Comparison of ENCODE assay signal across 26 cellular contexts in the genomic region with DNA sequence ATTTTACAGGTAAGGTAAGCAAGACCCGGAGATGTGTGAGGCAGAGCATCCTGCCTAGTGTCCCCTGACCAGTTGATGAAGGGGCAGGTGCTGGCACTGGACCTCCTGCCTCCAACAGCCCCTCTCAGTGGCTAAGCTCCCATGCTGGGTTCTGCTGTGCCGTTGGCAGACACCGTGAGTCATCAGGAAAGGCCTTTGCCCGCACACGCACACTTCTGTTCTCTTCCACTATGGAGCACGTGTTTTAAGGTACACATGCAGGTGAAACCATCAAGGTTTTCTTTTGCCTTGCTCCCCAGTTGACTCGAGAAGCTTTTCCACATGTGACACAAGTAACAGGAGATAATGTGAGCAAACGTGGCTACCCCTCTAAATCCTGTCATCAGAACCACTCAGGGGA.
"Had no signal": no experiment of that assay in that cellular context is flagged by ENCODE, and none has a peak within 500 bp of the region (broad histone marks: within the 10 kb centered on the region; RNA-seq: fewer than 3 reads in every experiment).

No MANE protein-coding gene starts in this region.

- H3K9ac ChIP-seq: KMS-11 had no signal

- DNase-seq: activated CD4-positive, alpha-beta T cell treated with anti-CD3 and anti-CD28 coated beads for 48 hours; activated CD4-positive, alpha-beta T cell treated with anti-CD3 and anti-CD28 coated beads, Interleukin-2, amount 50 U/mL, for 48 hours; activated CD4-positive, CD25-positive, alpha-beta regulatory T cell treated with anti-CD3 and anti-CD28 coated beads, Interleukin-2, amount 50 U/mL, for 72 hours; activated CD8-positive, alpha-beta memory T cell treated with anti-CD3 and anti-CD28 coated beads, Interleukin-2, amount 10 ng/mL, durations not matched to agents 7 days and 5 days; activated effector memory CD4-positive, alpha-beta T cell treated with Interleukin-2 at 50 U/mL for 16 hours; activated naive CD4-positive, alpha-beta T cell treated with Interleukin-2 at 50 U/mL for 16 hours; activated naive CD8-positive, alpha-beta T cell treated with anti-CD3 and anti-CD28 coated beads, Interleukin-2, amount 50 U/mL, for 24 hours; activated T-cell treated with anti-CD3 and anti-CD28 coated beads, Interleukin-2, amount 50 U/mL, for 24 hours; amygdala; MG63; MV-4-11; NCI-H1092 treated with DMSO at 0.1 percent for 48 hours; NCI-H1436; NCI-H187; NCI-H2081; NCI-H510A treated with DMSO at 0.1 percent for 48 hours; NCI-H69; PC-3; SIG-M5; T-helper 17 cell; T-helper 9 cell had no signal

- H3K4me2 ChIP-seq: KMS-11 had no signal

- H3K4me1 Mint-ChIP-seq: activated CD8-positive, alpha-beta memory T cell treated with anti-CD3 and anti-CD28 coated beads, Interleukin-2, amount 10 ng/mL, durations not matched to agents 7 days and 5 days; activated naive CD8-positive, alpha-beta T cell treated with anti-CD3 and anti-CD28 coated beads, Interleukin-2, amount 50 U/mL, for 24 hours had no signal

- ATAC-seq: activated CD8-positive, alpha-beta memory T cell treated with anti-CD3 and anti-CD28 coated beads, Interleukin-2, amount 10 ng/mL, durations not matched to agents 7 days and 5 days; activated naive CD4-positive, alpha-beta T cell treated with anti-CD3 and anti-CD28 coated beads, Interleukin-2, amount 50 U/mL, for 72 hours; activated naive CD8-positive, alpha-beta T cell treated with anti-CD3 and anti-CD28 coated beads, Interleukin-2, amount 50 U/mL, for 24 hours; PC-3; T-helper 17 cell; WTC11 had no signal

- H3K4me3 ChIP-seq: MG63 had no signal

- H3K27ac Mint-ChIP-seq: activated CD8-positive, alpha-beta memory T cell treated with anti-CD3 and anti-CD28 coated beads, Interleukin-2, amount 10 ng/mL, durations not matched to agents 7 days and 5 days; activated naive CD4-positive, alpha-beta T cell treated with anti-CD3 and anti-CD28 coated beads, Interleukin-2, amount 50 U/mL, for 72 hours; activated naive CD8-positive, alpha-beta T cell treated with anti-CD3 and anti-CD28 coated beads, Interleukin-2, amount 50 U/mL, for 24 hours; activated T-cell treated with anti-CD3 and anti-CD28 coated beads, Interleukin-2, amount 50 U/mL, for 24 hours; activated T-helper 1 cell treated with anti-CD3 and anti-CD28 coated beads, Interleukin-12 subunit alpha, Interleukin-12 subunit beta, Interleukin-2, Interleukin-4 antibody, amounts not matched to agents 30 ng/mL and 10 ng/mL and 1 ng/mL, durations not matched to agents 14 hours and 24 hours and 36 hours; brain; T-helper 17 cell; WTC11 had no signal

- H3K27ac ChIP-seq: KMS-11 had no signal

- H3K4me3 Mint-ChIP-seq: activated CD8-positive, alpha-beta memory T cell treated with anti-CD3 and anti-CD28 coated beads, Interleukin-2, amount 10 ng/mL, durations not matched to agents 7 days and 5 days; activated naive CD8-positive, alpha-beta T cell treated with anti-CD3 and anti-CD28 coated beads, Interleukin-2, amount 50 U/mL, for 24 hours; activated T-cell treated with anti-CD3 and anti-CD28 coated beads, Interleukin-2, amount 50 U/mL, for 24 hours; activated T-helper 1 cell treated with anti-CD3 and anti-CD28 coated beads, Interleukin-12 subunit alpha, Interleukin-12 subunit beta, Interleukin-2, Interleukin-4 antibody, amounts not matched to agents 30 ng/mL and 10 ng/mL and 1 ng/mL, durations not matched to agents 14 hours and 24 hours and 36 hours; brain; T-helper 17 cell; WTC11 had no signal

- H3K36me3 Mint-ChIP-seq: activated CD8-positive, alpha-beta memory T cell treated with anti-CD3 and anti-CD28 coated beads, Interleukin-2, amount 10 ng/mL, durations not matched to agents 7 days and 5 days; activated naive CD4-positive, alpha-beta T cell treated with anti-CD3 and anti-CD28 coated beads, Interleukin-2, amount 50 U/mL, for 72 hours; brain had no signal

- H3K9me3 ChIP-seq: MG63 had no signal

- H3K36me3 ChIP-seq: MG63 had no signal

- H3K9me3 Mint-ChIP-seq: activated naive CD4-positive, alpha-beta T cell treated with anti-CD3 and anti-CD28 coated beads, Interleukin-2, amount 50 U/mL, for 72 hours; activated naive CD8-positive, alpha-beta T cell treated with anti-CD3 and anti-CD28 coated beads, Interleukin-2, amount 50 U/mL, for 24 hours; activated T-cell treated with anti-CD3 and anti-CD28 coated beads, Interleukin-2, amount 50 U/mL, for 24 hours; activated T-helper 1 cell treated with anti-CD3 and anti-CD28 coated beads, Interleukin-12 subunit alpha, Interleukin-12 subunit beta, Interleukin-2, Interleukin-4 antibody, amounts not matched to agents 30 ng/mL and 10 ng/mL and 1 ng/mL, durations not matched to agents 14 hours and 24 hours and 36 hours had no signal

- H3K27me3 ChIP-seq: MG63 had no signal
